In genomic region chr22:30822216-30823014, GRCh38 we compare ENCODE assay signal across 9 cellular contexts.
DNase-seq lines count a peak whose midpoint lies in the region; ATAC-seq and TF ChIP-seq lines count a peak whose summit lies in the region.
"Had no signal": no experiment of that assay in that cellular context is flagged by ENCODE, and none has a peak within 500 bp of the region (broad histone marks: within the 10 kb centered on the region; RNA-seq: fewer than 3 reads in every experiment).

No MANE protein-coding gene starts in this region.

- H3K4me1 Mint-ChIP-seq in nephron progenitor cell, result no peaks in the 10 kb centered on the region

- ATAC-seq in esophagus mucosa (peak; percentile 60), HG03025 (IDR thresholded peaks at IDR 0.05; ENCODE audit: low FRiP score, unreplicated experiment) (no peak), GM18502 (IDR thresholded peaks at IDR 0.05; ENCODE audit: poor library complexity, unreplicated experiment) (no peak)

- H3K36me3 Mint-ChIP-seq in nephron progenitor cell (ENCODE audit: low read depth), result no peaks in the 10 kb centered on the region

- H3K9me3 Mint-ChIP-seq in nephron progenitor cell, result no peaks in the 10 kb centered on the region

- H3K4me3 Mint-ChIP-seq in nephron progenitor cell, result peak overlapping the region; percentile 74

- TF ChIP-seq CTCF in C4-2B (conservative IDR thresholded peaks at IDR 0.05), result no peak
- TF ChIP-seq CTCF in RWPE1 (conservative IDR thresholded peaks at IDR 0.05; ENCODE audit: low read depth), result no peak
- no peak for TF ChIP-seq CTCF in nephron progenitor cell (IDR thresholded peaks at IDR 0.05)
- no peak for TF ChIP-seq CTCF in GM13976 (IDR thresholded peaks at IDR 0.05; ENCODE audit: borderline replicate concordance, control extremely low read depth, extremely low read depth, insufficient read depth, missing control alignments)

- POLR2A ChIA-PET in RWPE1 (lab: Yijun Ruan, JAX; ENCODE audit: low non-redundant PET), result no interaction called here

- H3K27me3 Mint-ChIP-seq in nephron progenitor cell (ENCODE audit: low read depth, poor library complexity), result peaks cover 91% of the 10 kb centered on the region

- in situ Hi-C loops in GM13976 (cut with MboI; ENCODE audit: low sequenced_read_pairs, unreplicated experiment), result no loop called here

- DNase-seq in RWPE1 (ENCODE audit: low spot score), result peak; percentile 22
- DNase-seq in nephron progenitor cell, result peak; percentile 58
- DNase-seq in NK-92 treated with Interleukin-12 subunit alpha and Interleukin-12 subunit beta, amount 100 ng/mL, for 24 hours (lab: John Stamatoyannopoulos, UW), result no peak
- no peak for DNase-seq in GM13976 (ENCODE audit: low spot score)
- DNase-seq: NCI-H2081 treated with DMSO at 0.1 percent for 48 hours had no signal

- H3K27ac ChIP-seq in C4-2B (peak overlapping the region; percentile 42), RWPE1 (peak overlapping the region; percentile 29)

- CTCF ChIA-PET in RWPE1 (lab: Yijun Ruan, JAX), result interaction anchor here (0.8 kb wide), 1 partner anchor 58 kb away, joined by 3 read pairs; no protein-coding TSS in a partner anchor

- H3K27ac Mint-ChIP-seq in nephron progenitor cell, result no peak overlapping the region

Comparison
In these comparisons a context has a peak if more than half of its experiments do, and no peak if none do; other contexts are left out.
1. DNase-seq: peak in RWPE1 (single experiment) and nephron progenitor cell (single experiment); none in NK-92 treated with Interleukin-12 subunit alpha and Interleukin-12 subunit beta, amount 100 ng/mL, for 24 hours (single experiment) and GM13976 (single experiment).